8 cellular contexts compared by ENCODE assay signal in genomic region chrX:153688900-153689590, GRCh38. TPM values are rescaled to one million over a fixed set of nuclear protein-coding genes. Genes with fewer than 3 reads are reported as not detected.
DNase-seq lines count a peak whose midpoint lies in the region; ATAC-seq, FAIRE-seq and TF ChIP-seq lines count a peak whose summit lies in the region.

No MANE protein-coding gene starts in this region.

- POLR2A ChIA-PET in naive thymus-derived CD4-positive, alpha-beta T cell (lab: Charles Lee): no interaction called here

- H3K4me1 ChIP-seq in HUES48 (ENCODE audit: control insufficient read depth, insufficient read depth, low read length) (peaks cover 12% of the 10 kb centered on the region; the same call in 1 of the 2 replicates), kidney (ENCODE audit: control insufficient read depth in 1 of 2, insufficient read depth in 1 of 2, low read depth in 1 of 2, low read length in 2 of 2) (peaks cover 0 to 4% of the 10 kb centered on the region in 2 donors), thyroid gland (peaks cover 0 to 4% of the 10 kb centered on the region in 2 donors)
- no peaks in the 10 kb centered on the region for H3K4me1 ChIP-seq in naive thymus-derived CD4-positive, alpha-beta T cell (ENCODE audit: control insufficient read depth in 2 of 2, insufficient read depth in 2 of 2, low read length in 2 of 2)

- H3K36me3 Mint-ChIP-seq in naive thymus-derived CD4-positive, alpha-beta T cell: no peaks in the 10 kb centered on the region

- peak; percentile 12 to 44 for DNase-seq in cardiac fibroblast (ENCODE audit: low read depth in 2 of 2)
- DNase-seq in kidney: peak; percentile 76
- DNase-seq in thyroid gland: peak; percentile 39 to 45
- DNase-seq in naive thymus-derived CD4-positive, alpha-beta T cell: no peak
- DNase-seq in NAMALWA (ENCODE audit: low spot score): no peak

- TF ChIP-seq POLR2A in thyroid gland (IDR thresholded peaks at IDR 0.05): no peak

- no peak overlapping the region for H3K27ac ChIP-seq in HUES48 (ENCODE audit: low read depth, low read length)
- no peak overlapping the region for H3K27ac ChIP-seq in kidney (ENCODE audit: low read depth in 2 of 2, low read length in 2 of 2)
- H3K27ac ChIP-seq in thyroid gland: no peak overlapping the region
- no peak overlapping the region for H3K27ac ChIP-seq in naive thymus-derived CD4-positive, alpha-beta T cell (ENCODE audit: low read depth, low read length)

- TF ChIP-seq CTCF in cardiac fibroblast (IDR thresholded peaks at IDR 0.05; ENCODE audit: low read depth, low read length) (no peak), kidney (IDR thresholded peaks at IDR 0.05; ENCODE audit: borderline replicate concordance, extremely low read depth, insufficient read depth) (no peak), thyroid gland (IDR thresholded peaks at IDR 0.05) (no peak)

- WGBS in thyroid gland, 2 donors: no CpG with 5 or more reads among the region's 56 CpGs

- H3K27ac Mint-ChIP-seq in naive thymus-derived CD4-positive, alpha-beta T cell: no peak overlapping the region

- intact Hi-C loops in kidney (cut with DNase I): no loop called here
- intact Hi-C loops in thyroid gland (cut with DNase I): no loop called here
- intact Hi-C loops in naive thymus-derived CD4-positive, alpha-beta T cell (cut with micrococcal nuclease): loop anchor here in 1 of 2 donors (5.0 kb wide), 2 partner anchors 33 to 238 kb away; partner anchors contain the start of genes ABCD1, ARHGAP4 and BCAP31

- H3K36me3 ChIP-seq in HUES48 (ENCODE audit: control insufficient read depth, insufficient read depth, low read length) (peaks cover 24% of the 10 kb centered on the region; the same call in 1 of the 2 replicates), kidney (ENCODE audit: control insufficient read depth in 1 of 2, insufficient read depth in 2 of 2, low read length in 2 of 2) (no peaks in the 10 kb centered on the region), thyroid gland (no peaks in the 10 kb centered on the region)
- H3K36me3 ChIP-seq in naive thymus-derived CD4-positive, alpha-beta T cell (ENCODE audit: control insufficient read depth in 2 of 3, insufficient read depth in 3 of 3, low read length in 3 of 3): no peaks in the 10 kb centered on the region

- peaks cover 0 to 7% (median 0%) of the 10 kb centered on the region in 7 donors for H3K4me1 Mint-ChIP-seq in naive thymus-derived CD4-positive, alpha-beta T cell

- H3K9ac ChIP-seq in HUES48 (ENCODE audit: low read depth, low read length): no peak overlapping the region; the same call in 1 of the 2 replicates
- peak overlapping the region in 1 of 2 donors; percentile 3 for H3K9ac ChIP-seq in kidney (ENCODE audit: low read length in 2 of 2)

- ATAC-seq in naive thymus-derived CD4-positive, alpha-beta T cell: no peak
- no peak for ATAC-seq in HG02610 (IDR thresholded peaks at IDR 0.05; ENCODE audit: unreplicated experiment)
- ATAC-seq in HG02588 (IDR thresholded peaks at IDR 0.05; ENCODE audit: unreplicated experiment): no peak

- H3K9me3 Mint-ChIP-seq in naive thymus-derived CD4-positive, alpha-beta T cell: no peaks in the 10 kb centered on the region

- CTCF ChIA-PET in naive thymus-derived CD4-positive, alpha-beta T cell (lab: Charles Lee): no interaction called here

- no peak overlapping the region for H3K4me3 Mint-ChIP-seq in naive thymus-derived CD4-positive, alpha-beta T cell

- peak overlapping the region; percentile 55; the same call in 1 of the 2 replicates for H3K4me3 ChIP-seq in HUES48 (ENCODE audit: low read depth, low read length)
- peak overlapping the region; percentile 41 to 52 for H3K4me3 ChIP-seq in cardiac fibroblast (replicated peaks in 1 of 2; ENCODE audit: low read depth in 2 of 2, low read length in 2 of 2)
- peak overlapping the region; percentile 29 to 42 for H3K4me3 ChIP-seq in kidney (ENCODE audit: low read length in 2 of 2)
- H3K4me3 ChIP-seq in thyroid gland (replicated peaks in 1 of 3): peak overlapping the region in 1 of 3 donors; percentile 26
- H3K4me3 ChIP-seq in naive thymus-derived CD4-positive, alpha-beta T cell (ENCODE audit: low read length): no peak overlapping the region

- H3K27me3 ChIP-seq in HUES48 (ENCODE audit: control insufficient read depth, insufficient read depth, low read length): no peaks in the 10 kb centered on the region
- H3K27me3 ChIP-seq in thyroid gland: no peaks in the 10 kb centered on the region
- H3K27me3 ChIP-seq in naive thymus-derived CD4-positive, alpha-beta T cell (ENCODE audit: control insufficient read depth in 2 of 2, insufficient read depth in 2 of 2, low read length in 2 of 2): no peaks in the 10 kb centered on the region

- H3K27me3 Mint-ChIP-seq in naive thymus-derived CD4-positive, alpha-beta T cell: peaks cover 0 to 17% (median 0%) of the 10 kb centered on the region in 5 donors

- H3K9me3 ChIP-seq in HUES48 (ENCODE audit: control insufficient read depth, insufficient read depth, low read length) (peaks cover 17% of the 10 kb centered on the region), kidney (ENCODE audit: control insufficient read depth in 1 of 2, low read length in 2 of 2) (no peaks in the 10 kb centered on the region), thyroid gland (no peaks in the 10 kb centered on the region)
- H3K9me3 ChIP-seq in naive thymus-derived CD4-positive, alpha-beta T cell (ENCODE audit: control insufficient read depth in 2 of 3, low read length in 3 of 3): no peaks in the 10 kb centered on the region

- FAIRE-seq in kidney (lab: Jason Lieb, UNC): no peak

RNA-seq across cellular contexts. Expression of gene SLC6A8, which starts 1.3 kb away (rescaled TPM):
- total RNA-seq in kidney (110 TPM), thyroid gland (1 to 10 TPM; 4.0 to 8.0 (median 6.1) TPM)
- 79.7 TPM for polyA plus RNA-seq in kidney (ENCODE audit: insufficient read depth, low read depth, low replicate concordance)
- 1 to 10 TPM in 2 of 5 experiments, under 1 TPM in 3; 0.14 to 2.6 (median 0.84) TPM for total RNA-seq in naive thymus-derived CD4-positive, alpha-beta T cell
- under 1 TPM in 1 of 2 donors, not detected in 1; 0.10 TPM for polyA plus RNA-seq in naive thymus-derived CD4-positive, alpha-beta T cell

RNA-seq across cellular contexts. Expression of gene PNCK, which starts 15.4 kb away (rescaled TPM):
- total RNA-seq in kidney (1.5 TPM), thyroid gland (under 1 TPM in 1 of 4 donors, not detected in 3; 0.83 TPM)
- polyA plus RNA-seq in kidney (ENCODE audit: insufficient read depth, low read depth, low replicate concordance): 5.5 TPM
- 1 to 10 TPM in 1 of 5 experiments, under 1 TPM in 2, not detected in 2; 0.35 to 1.1 (median 0.58) TPM for total RNA-seq in naive thymus-derived CD4-positive, alpha-beta T cell
- not detected for polyA plus RNA-seq in naive thymus-derived CD4-positive, alpha-beta T cell

RNA-seq across cellular contexts. Expression of gene BCAP31, which starts 35.1 kb away (rescaled TPM):
- total RNA-seq in kidney: 218 TPM
- polyA plus RNA-seq in kidney (ENCODE audit: insufficient read depth, low read depth, low replicate concordance): 246 TPM
- 100 to 1,000 TPM; 170 to 228 (median 185) TPM for total RNA-seq in thyroid gland
- total RNA-seq in naive thymus-derived CD4-positive, alpha-beta T cell: 100 to 1,000 TPM in 4 of 5 experiments, 10 to 100 TPM in 1; 80.2 to 153 (median 117) TPM
- polyA plus RNA-seq in naive thymus-derived CD4-positive, alpha-beta T cell: 100 to 1,000 TPM; 297 to 329 TPM

RNA-seq across cellular contexts. Expression of gene ABCD1, which starts 35.6 kb away (rescaled TPM):
- 13.7 TPM for total RNA-seq in kidney
- 5.2 TPM for polyA plus RNA-seq in kidney (ENCODE audit: insufficient read depth, low read depth, low replicate concordance)
- 10 to 100 TPM in 1 of 4 donors, 1 to 10 TPM in 3; 7.0 to 11.8 (median 8.9) TPM for total RNA-seq in thyroid gland
- 10 to 100 TPM in 3 of 5 experiments, 1 to 10 TPM in 2; 6.6 to 17.6 (median 10.2) TPM for total RNA-seq in naive thymus-derived CD4-positive, alpha-beta T cell
- 1 to 10 TPM; 2.1 to 3.7 TPM for polyA plus RNA-seq in naive thymus-derived CD4-positive, alpha-beta T cell

RNA-seq across cellular contexts. Expression of gene DUSP9, which starts 42.0 kb away (rescaled TPM):
- total RNA-seq in kidney (4.7 TPM), thyroid gland (not detected)
- polyA plus RNA-seq in kidney (ENCODE audit: insufficient read depth, low read depth, low replicate concordance): 81.4 TPM
- not detected for total RNA-seq in naive thymus-derived CD4-positive, alpha-beta T cell
- polyA plus RNA-seq in naive thymus-derived CD4-positive, alpha-beta T cell: not detected

Comparison
In these comparisons a context has a peak if more than half of its experiments do, and no peak if none do; other contexts are left out.
1. DNase-seq: peak in cardiac fibroblast (2 of 2), kidney (single experiment) and thyroid gland (2 of 2); none in naive thymus-derived CD4-positive, alpha-beta T cell (0 of 9) and NAMALWA (single experiment).
2. RNA of gene SLC6A8, which starts 1.3 kb away (total RNA-seq): 110 TPM in kidney (single experiment); 4.0 to 8.0 TPM in thyroid gland and 0.14 to 2.6 TPM in naive thymus-derived CD4-positive, alpha-beta T cell; every median in the first group is over 10 times any median in the second.